In genomic region chr3:45790611-45791010, GRCh38 we compare ENCODE assay signal across 19 cellular contexts. TPM values are rescaled to one million over a fixed set of nuclear protein-coding genes. Genes with fewer than 3 reads are reported as not detected.
"Had no signal": no experiment of that assay in that cellular context is flagged by ENCODE, and none has a peak within 500 bp of the region (broad histone marks: within the 10 kb centered on the region; RNA-seq: fewer than 3 reads in every experiment).

No MANE protein-coding gene starts in this region.

- H3K36me3 Mint-ChIP-seq: brain had no signal

- H3K27me3 ChIP-seq: thyroid gland had no signal

- H3K4me3 Mint-ChIP-seq: activated naive CD4-positive, alpha-beta T cell treated with anti-CD3 and anti-CD28 coated beads, Interleukin-2, amount 10 ng/mL, durations not matched to agents 7 days and 5 days; activated naive CD8-positive, alpha-beta T cell treated with anti-CD3 and anti-CD28 coated beads, Interleukin-2, amount 50 U/mL, for 24 hours; activated T-cell treated with anti-CD3 and anti-CD28 coated beads, Interleukin-2, amount 50 U/mL, for 24 hours; brain; natural killer cell treated with Interleukin-12 subunit alpha and Interleukin-12 subunit beta and Interleukin-15 and Interleukin-18, amount 100 ng/mL, for 72 hours had no signal

- H3K4me1 ChIP-seq: thyroid gland had no signal

- H3K9me3 ChIP-seq: thyroid gland had no signal

- H3K27ac ChIP-seq: spleen, thyroid gland, WERI-Rb-1 had no signal

- DNase-seq: activated CD4-positive, alpha-beta T cell treated with anti-CD3 and anti-CD28 coated beads, Interleukin-2, amount 50 U/mL, for 48 hours; activated naive CD4-positive, alpha-beta T cell treated with anti-CD3 and anti-CD28 coated beads, Interleukin-2, amount 10 ng/mL, durations not matched to agents 7 days and 5 days; activated naive CD8-positive, alpha-beta T cell treated with anti-CD3 and anti-CD28 coated beads, Interleukin-2, amount 50 U/mL, for 24 hours; activated T-cell treated with anti-CD3 and anti-CD28 coated beads, Interleukin-2, amount 50 U/mL, for 24 hours; anterior cingulate cortex; central memory CD4-positive, alpha-beta T cell; erythroblast; hypothalamus; posterior cingulate gyrus; spleen; stimulated activated CD4-positive, alpha-beta T cell treated with anti-CD3 and anti-CD28 coated beads, Interleukin-1b, Interleukin-23, amount 100 ng/mL, for 48 hours; stimulated activated CD8-positive, alpha-beta memory T cell treated with anti-CD3 and anti-CD28 coated beads, Interleukin-4, amount 100 ng/mL, for 48 hours; stimulated activated naive CD4-positive, alpha-beta T cell; T-helper 2 cell; thyroid gland; WERI-Rb-1 had no signal

- ATAC-seq: activated naive CD8-positive, alpha-beta T cell treated with anti-CD3 and anti-CD28 coated beads, Interleukin-2, amount 50 U/mL, for 24 hours; natural killer cell treated with Interleukin-12 subunit alpha and Interleukin-12 subunit beta and Interleukin-15 and Interleukin-18, amount 100 ng/mL, for 72 hours had no signal

- H3K27ac Mint-ChIP-seq: activated naive CD4-positive, alpha-beta T cell treated with anti-CD3 and anti-CD28 coated beads, Interleukin-2, amount 10 ng/mL, durations not matched to agents 7 days and 5 days; activated naive CD8-positive, alpha-beta T cell treated with anti-CD3 and anti-CD28 coated beads, Interleukin-2, amount 50 U/mL, for 24 hours; activated T-cell treated with anti-CD3 and anti-CD28 coated beads, Interleukin-2, amount 50 U/mL, for 24 hours; natural killer cell treated with Interleukin-12 subunit alpha and Interleukin-12 subunit beta and Interleukin-15 and Interleukin-18, amount 100 ng/mL, for 72 hours had no signal

- H3K36me3 ChIP-seq: spleen, thyroid gland, WERI-Rb-1 had no signal

- H3K4me3 ChIP-seq: lung, spleen, thyroid gland had no signal

RNA-seq across cellular contexts. Expression of gene SLC6A20, which starts 5.7 kb away (rescaled TPM):
- total RNA-seq: natural killer cell treated with Interleukin-12 subunit alpha and Interleukin-12 subunit beta and Interleukin-15 and Interleukin-18, amount 100 ng/mL, for 72 hours had no signal
